2 cellular contexts compared by ENCODE assay signal in genomic region chr11:98260983-98261382, GRCh38.
TF ChIP-seq lines count a peak whose summit lies in the region.

No MANE protein-coding gene starts in this region.

TF ChIP-seq in SK-N-SH, 30 proteins besides CTCF, POLR2A, EP300 and RAD21 (continued from another document):
- TF ChIP-seq IRF3 (IDR thresholded peaks at IDR 0.05; ENCODE audit: low read depth, low read length), result no peak
- no peak for TF ChIP-seq POLR2AphosphoS5 (IDR thresholded peaks at IDR 0.05; ENCODE audit: low read depth, low read length)
- no peak for TF ChIP-seq USF2 (IDR thresholded peaks at IDR 0.05; ENCODE audit: borderline replicate concordance, low read depth, low read length)
- no peak for TF ChIP-seq ELF1 (IDR thresholded peaks at IDR 0.05)
- no peak for TF ChIP-seq TCF12 (IDR thresholded peaks at IDR 0.05)

TF ChIP-seq in SK-N-SH treated with all-trans-retinoic acid at 6 μM for 48 hours, 23 proteins besides CTCF, POLR2A, EP300 and RAD21 (continued from another document):
- no peak for TF ChIP-seq POU6F1 (CRISPR knock-in tag; IDR thresholded peaks at IDR 0.05; ENCODE audit: borderline replicate concordance, low read depth)
